10 cellular contexts compared by ENCODE assay signal in genomic region chr18:79517322-79517721, GRCh38.
DNase-seq lines count a peak whose midpoint lies in the region; ATAC-seq, FAIRE-seq and TF ChIP-seq lines count a peak whose summit lies in the region.
"Had no signal": no experiment of that assay in that cellular context is flagged by ENCODE, and none has a peak within 500 bp of the region (broad histone marks: within the 10 kb centered on the region; RNA-seq: fewer than 3 reads in every experiment).

No MANE protein-coding gene starts in this region.

- no peak overlapping the region for H3K4me2 ChIP-seq in PC-3 (ENCODE audit: low read length)

- H3K4me3 ChIP-seq in small intestine (ENCODE audit: low read depth in 1 of 2, low read length in 2 of 2) (no peak overlapping the region), PC-3 (ENCODE audit: low read length) (no peak overlapping the region)

- H3K27me3 Mint-ChIP-seq in activated CD4-positive, alpha-beta memory T cell treated with anti-CD3 and anti-CD28 coated beads for 36 hours, result no peaks in the 10 kb centered on the region
- H3K27me3 Mint-ChIP-seq in effector memory CD8-positive, alpha-beta T cell, result no peaks in the 10 kb centered on the region
- H3K27me3 Mint-ChIP-seq in stimulated activated memory B cell treated with anti-CD40 and anti-IgM and Interleukin-4, amounts not matched to agents 10 μg/mL and 1 μg/mL and 100 μg/mL, for 72 hours, result no peaks in the 10 kb centered on the region

- peak overlapping the region; percentile 72 for H3K4me3 Mint-ChIP-seq in activated CD4-positive, alpha-beta memory T cell treated with anti-CD3 and anti-CD28 coated beads for 36 hours
- H3K4me3 Mint-ChIP-seq in effector memory CD8-positive, alpha-beta T cell, result peak overlapping the region; percentile 63 to 71
- peak overlapping the region; percentile 68 for H3K4me3 Mint-ChIP-seq in stimulated activated memory B cell treated with anti-CD40 and anti-IgM and Interleukin-4, amounts not matched to agents 10 μg/mL and 1 μg/mL and 100 μg/mL, for 72 hours

- DNase-seq in NAMALWA (ENCODE audit: low spot score) (peak; percentile 14), small intestine (no peak), GM10248 (ENCODE audit: extremely low spot score) (no peak), GOT3 (lab: John Stamatoyannopoulos, UW) (no peak), PC-3 (no peak)
- peak; percentile 80 for DNase-seq in activated CD4-positive, alpha-beta memory T cell treated with anti-CD3 and anti-CD28 coated beads for 36 hours
- no peak for DNase-seq in effector memory CD8-positive, alpha-beta T cell
- DNase-seq: foreskin melanocyte, NCI-H1092 treated with DMSO at 0.1 percent for 48 hours had no signal

- H3K9me3 ChIP-seq in small intestine (ENCODE audit: control insufficient read depth, low read depth) (no peaks in the 10 kb centered on the region), PC-3 (ENCODE audit: low read length) (no peaks in the 10 kb centered on the region)

- H3K27me3 ChIP-seq in small intestine (ENCODE audit: control insufficient read depth in 2 of 2, insufficient read depth in 2 of 2, low read length in 2 of 2), result no peaks in the 10 kb centered on the region
- no peaks in the 10 kb centered on the region for H3K27me3 ChIP-seq in PC-3 (ENCODE audit: low read length)

- 49 to 70% (median 55%) methylated on average over 13 of the region's 13 CpGs for whole genome bisulfite sequencing in small intestine, 3 donors

- H3K79me2 ChIP-seq in PC-3 (ENCODE audit: low read length), result no peaks in the 10 kb centered on the region

- H3K4me1 ChIP-seq in small intestine (ENCODE audit: control insufficient read depth in 2 of 2, insufficient read depth in 1 of 2, low read depth in 1 of 2, low read length in 1 of 2), result no peaks in the 10 kb centered on the region
- H3K4me1 ChIP-seq in PC-3 (ENCODE audit: insufficient read depth, low read length), result no peaks in the 10 kb centered on the region

- CTCF ChIA-PET in activated CD4-positive, alpha-beta memory T cell treated with anti-CD3 and anti-CD28 coated beads for 36 hours (lab: Charles Lee), result interaction anchor here (0.7 to 2.2 kb wide), 7 partner anchors 10 to 138 kb away, joined by 3 to 9 read pairs (median 4); no protein-coding TSS in a partner anchor
- CTCF ChIA-PET in GM10248 (lab: Yijun Ruan, JAX) (interaction anchor here (0.7 kb wide), 1 partner anchor 13 kb away, joined by 5 read pairs; no protein-coding TSS in a partner anchor), PC-3 (lab: Charles Lee) (no interaction called here)

- intact Hi-C loops in activated CD4-positive, alpha-beta memory T cell treated with anti-CD3 and anti-CD28 coated beads for 36 hours (cut with micrococcal nuclease), result no loop called here
- intact Hi-C loops in PC-3 (cut with micrococcal nuclease), result no loop called here

- H3K9me2 ChIP-seq in PC-3 (replicated peaks; ENCODE audit: low read length), result no peaks in the 10 kb centered on the region

- peak overlapping the region; percentile 95 for H3K27ac Mint-ChIP-seq in activated CD4-positive, alpha-beta memory T cell treated with anti-CD3 and anti-CD28 coated beads for 36 hours
- peak overlapping the region; percentile 94 to 95 for H3K27ac Mint-ChIP-seq in effector memory CD8-positive, alpha-beta T cell
- peak overlapping the region; percentile 92 for H3K27ac Mint-ChIP-seq in stimulated activated memory B cell treated with anti-CD40 and anti-IgM and Interleukin-4, amounts not matched to agents 10 μg/mL and 1 μg/mL and 100 μg/mL, for 72 hours

- no TSS peak for BruUV-seq in PC-3 (replicated peaks; lab: Mats Ljungman, UMichigan)

- H3K36me3 ChIP-seq in small intestine (ENCODE audit: control insufficient read depth in 2 of 2, insufficient read depth in 2 of 2, low read length in 2 of 2) (no peaks in the 10 kb centered on the region), PC-3 (ENCODE audit: low read depth, low read length) (no peaks in the 10 kb centered on the region)

- TF ChIP-seq CTCF in GM10248 (IDR thresholded peaks at IDR 0.05; ENCODE audit: control extremely low read depth, extremely low read depth, low read depth, missing control alignments) (no peak), PC-3 (conservative IDR thresholded peaks at IDR 0.05; ENCODE audit: low read depth, low read length) (no peak)

- POLR2A ChIA-PET in activated CD4-positive, alpha-beta memory T cell treated with anti-CD3 and anti-CD28 coated beads for 36 hours (lab: Charles Lee), result interaction anchor here (1.0 to 1.9 kb wide), 5 partner anchors 10 to 122 kb away, joined by 3 to 9 read pairs (median 4); partner anchors contain the start of gene NFATC1
- POLR2A ChIA-PET in GM10248 (lab: Yijun Ruan, JAX), result no interaction called here
- POLR2A ChIA-PET in PC-3 (lab: Charles Lee; ENCODE audit: unreplicated experiment), result no interaction called here

- H3K27ac ChIP-seq in small intestine (ENCODE audit: low read depth in 1 of 2, low read length in 1 of 2), result peak overlapping the region in 1 of 2 donors; percentile 71
- no peak overlapping the region for H3K27ac ChIP-seq in PC-3 (ENCODE audit: low read length)

- FAIRE-seq in small intestine (lab: Jason Lieb, UNC), result no peak

- H3K9me3 Mint-ChIP-seq in activated CD4-positive, alpha-beta memory T cell treated with anti-CD3 and anti-CD28 coated beads for 36 hours, result no peaks in the 10 kb centered on the region
- H3K9me3 Mint-ChIP-seq in effector memory CD8-positive, alpha-beta T cell, result no peaks in the 10 kb centered on the region
- H3K9me3 Mint-ChIP-seq in stimulated activated memory B cell treated with anti-CD40 and anti-IgM and Interleukin-4, amounts not matched to agents 10 μg/mL and 1 μg/mL and 100 μg/mL, for 72 hours, result no peaks in the 10 kb centered on the region

- H3K36me3 Mint-ChIP-seq in activated CD4-positive, alpha-beta memory T cell treated with anti-CD3 and anti-CD28 coated beads for 36 hours, result peaks cover 16% of the 10 kb centered on the region
- H3K36me3 Mint-ChIP-seq in effector memory CD8-positive, alpha-beta T cell (ENCODE audit: insufficient read depth), result peaks cover 3% of the 10 kb centered on the region
- peaks cover 40% of the 10 kb centered on the region for H3K36me3 Mint-ChIP-seq in stimulated activated memory B cell treated with anti-CD40 and anti-IgM and Interleukin-4, amounts not matched to agents 10 μg/mL and 1 μg/mL and 100 μg/mL, for 72 hours

- peaks cover 69% of the 10 kb centered on the region for H3K4me1 Mint-ChIP-seq in activated CD4-positive, alpha-beta memory T cell treated with anti-CD3 and anti-CD28 coated beads for 36 hours (ENCODE audit: low read depth)
- H3K4me1 Mint-ChIP-seq in effector memory CD8-positive, alpha-beta T cell (ENCODE audit: low read depth in 2 of 2), result peaks cover 30 to 44% of the 10 kb centered on the region in 2 donors
- peaks cover 59% of the 10 kb centered on the region for H3K4me1 Mint-ChIP-seq in stimulated activated memory B cell treated with anti-CD40 and anti-IgM and Interleukin-4, amounts not matched to agents 10 μg/mL and 1 μg/mL and 100 μg/mL, for 72 hours

- no peak overlapping the region for H3K9ac ChIP-seq in PC-3 (ENCODE audit: low read length)

- H3F3A ChIP-seq in PC-3 (ENCODE audit: low read length, unreplicated experiment), result no peaks in the 10 kb centered on the region

- peak; percentile 72 for ATAC-seq in effector memory CD8-positive, alpha-beta T cell (replicated peaks)
- ATAC-seq in stimulated activated memory B cell treated with anti-CD40 and anti-IgM and Interleukin-4, amounts not matched to agents 10 μg/mL and 1 μg/mL and 100 μg/mL, for 72 hours, result no peak
- no peak for ATAC-seq in PC-3

- no peaks in the 10 kb centered on the region for H4K20me1 ChIP-seq in PC-3 (ENCODE audit: low read length)

- H2AFZ ChIP-seq in PC-3 (ENCODE audit: low read length), result no peak overlapping the region

Comparison
In these comparisons a context has a peak if more than half of its experiments do, and no peak if none do; other contexts are left out.
1. DNase-seq: peak in NAMALWA (single experiment) and activated CD4-positive, alpha-beta memory T cell treated with anti-CD3 and anti-CD28 coated beads for 36 hours (single experiment); none in effector memory CD8-positive, alpha-beta T cell (0 of 3), small intestine (single experiment), GM10248 (single experiment), GOT3 (single experiment) and PC-3 (single experiment).
2. Peak in every context shown above with its lines, with median percentiles within 50 percentile points of each other: H3K27ac Mint-ChIP-seq and H3K4me3 Mint-ChIP-seq.